Comparison of ENCODE assay signal across 1 cellular context in genomic region chr22:32335471-32335870, GRCh38.
A peak's percentile ranks its signal among the peaks of the same experiment; 100 is the strongest.
TF ChIP-seq lines count a peak whose summit lies in the region.

No MANE protein-coding gene starts in this region.

TF ChIP-seq in H1, 55 proteins besides CTCF, POLR2A, EP300 and RAD21:
- TF ChIP-seq KDM1A (IDR thresholded peaks at IDR 0.05; ENCODE audit: borderline replicate concordance, low read length), result peak; percentile 69; the same call in 1 of the 2 replicates
- TF ChIP-seq POLR2AphosphoS5 (IDR thresholded peaks at IDR 0.05; ENCODE audit: low read depth, low read length), result no peak
- no peak for TF ChIP-seq BACH1 (IDR thresholded peaks at IDR 0.05; ENCODE audit: low read length)
